ENCODE assay signal across 22 cellular contexts in genomic region chr17:40509626-40510327, GRCh38. TPM values are rescaled to one million over a fixed set of nuclear protein-coding genes. Genes with fewer than 3 reads are reported as not detected.
DNase-seq lines count a peak whose midpoint lies in the region; ATAC-seq, FAIRE-seq and TF ChIP-seq lines count a peak whose summit lies in the region.
"Had no signal": no experiment of that assay in that cellular context is flagged by ENCODE, and none has a peak within 500 bp of the region (broad histone marks: within the 10 kb centered on the region; RNA-seq: fewer than 3 reads in every experiment).

No MANE protein-coding gene starts in this region.

- H3K4me3 ChIP-seq in DND-41 (ENCODE audit: low read depth in 1 of 2, low read length in 2 of 2): no peak overlapping the region
- H3K4me3 ChIP-seq in NT2/D1 (ENCODE audit: insufficient read length, low read depth): no peak overlapping the region
- H3K4me3 ChIP-seq in H1 (ENCODE audit: extremely low read depth in 1 of 4, insufficient read depth in 2 of 4, low read depth in 3 of 4, low read length in 4 of 4): no peak overlapping the region
- H3K4me3 ChIP-seq in neuronal stem cell (ENCODE audit: low read length in 2 of 2): no peak overlapping the region
- H3K4me3 ChIP-seq: esophagus muscularis mucosa, testis had no signal

- H2BK5ac ChIP-seq in H1 (ENCODE audit: low read depth, low read length) (no peak overlapping the region; the same call in 1 of the 2 replicates), neuronal stem cell (ENCODE audit: low read length) (no peak overlapping the region)

- no peak for TF ChIP-seq EP300 in H1 (IDR thresholded peaks at IDR 0.05; ENCODE audit: borderline replicate concordance in 1 of 2, low read depth in 2 of 2, low read length in 2 of 2)

- CTCF ChIA-PET in H1 (lab: Charles Lee; ENCODE audit: partially characterized antibody): no interaction called here

- no peaks in the 10 kb centered on the region for H3K79me1 ChIP-seq in H1 (ENCODE audit: low read depth, low read length)
- H3K79me1 ChIP-seq in neuronal stem cell (ENCODE audit: low read depth, low read length): no peaks in the 10 kb centered on the region

- ATAC-seq in DND-41 (ENCODE audit: insufficient read depth, low read depth): no peak
- ATAC-seq: naive thymus-derived CD8-positive, alpha-beta T cell had no signal

- no peak overlapping the region for H3K14ac ChIP-seq in H1 (ENCODE audit: insufficient read length)
- no peak overlapping the region for H3K14ac ChIP-seq in neuronal stem cell (ENCODE audit: low read length)

- H2BK15ac ChIP-seq in H1 (ENCODE audit: low read length) (peak overlapping the region; percentile 92; the same call in 1 of the 2 replicates), neuronal stem cell (ENCODE audit: low read length) (no peak overlapping the region)

- H2BK120ac ChIP-seq in H1 (replicated peaks; ENCODE audit: low read depth, low read length): no peak overlapping the region
- no peak overlapping the region for H2BK120ac ChIP-seq in neuronal stem cell (ENCODE audit: low read depth, low read length)

- H3K9me3 ChIP-seq in DND-41 (ENCODE audit: insufficient read depth, low read length, severe bottlenecking) (no peaks in the 10 kb centered on the region), NT2/D1 (ENCODE audit: insufficient read depth, low read length) (no peaks in the 10 kb centered on the region), H1 (ENCODE audit: insufficient read depth in 2 of 2, low read depth in 1 of 2, low read length in 1 of 2) (no peaks in the 10 kb centered on the region), neuronal stem cell (replicated peaks in 1 of 2; ENCODE audit: control insufficient read depth in 2 of 2, insufficient read depth in 1 of 2, low read depth in 1 of 2, low read length in 2 of 2) (no peaks in the 10 kb centered on the region)
- H3K9me3 ChIP-seq: esophagus muscularis mucosa, testis had no signal

- H3K79me2 ChIP-seq in DND-41 (ENCODE audit: insufficient read depth, low read length) (no peaks in the 10 kb centered on the region), H1 (ENCODE audit: control insufficient read depth in 1 of 2, insufficient read depth in 2 of 2, low read length in 2 of 2) (no peaks in the 10 kb centered on the region)
- H3K79me2 ChIP-seq: parathyroid adenoma had no signal

- FAIRE-seq in H1 (lab: Jason Lieb, UNC) (no peak), GM19239 (lab: Jason Lieb, UNC) (no peak)
- FAIRE-seq: small intestine had no signal

- H3K4ac ChIP-seq in H1 (replicated peaks; ENCODE audit: insufficient read length, low read depth, low read length) (no peak overlapping the region), neuronal stem cell (ENCODE audit: low read length) (no peak overlapping the region)

- H4K5ac ChIP-seq in H1 (ENCODE audit: insufficient read length, low read depth, low read length): peak overlapping the region; percentile 24

- DNase-seq in DND-41 (no peak), NT2/D1 (ENCODE audit: low read depth, low spot score) (no peak), H1 (ENCODE audit: low read depth in 1 of 2, low spot score in 2 of 2) (no peak), neuronal stem cell (ENCODE audit: low spot score) (no peak), SK-N-DZ (ENCODE audit: low spot score) (no peak), GM19239 (ENCODE audit: insufficient read length, low spot score) (no peak), DMS114 treated with DMSO at 0.1 percent for 48 hours (lab: John Stamatoyannopoulos, UW; ENCODE audit: unreplicated experiment) (no peak), NCI-H774 (lab: John Stamatoyannopoulos, UW) (no peak)
- DNase-seq: dermis blood vessel endothelial cell; head of caudate nucleus; immature natural killer cell; naive thymus-derived CD8-positive, alpha-beta T cell; NCI-H187; SHP77 treated with DMSO at 0.1 percent for 48 hours; small intestine; stimulated activated CD8-positive, alpha-beta memory T cell treated with anti-CD3 and anti-CD28 coated beads, Interleukin-4, amount 100 ng/mL, for 48 hours; testis had no signal

- H3K4me2 ChIP-seq in DND-41 (ENCODE audit: insufficient read depth, low read length) (no peak overlapping the region), H1 (ENCODE audit: insufficient read depth in 1 of 2, low read depth in 2 of 2, low read length in 2 of 2) (peak overlapping the region in 1 of 2 experiments; percentile 48; a peak in 1 of 4 replicates), neuronal stem cell (ENCODE audit: insufficient read depth, low read length, poor library complexity, severe bottlenecking) (no peak overlapping the region)

- H3K27me3 ChIP-seq in DND-41 (ENCODE audit: insufficient read depth, low read length, poor library complexity) (no peaks in the 10 kb centered on the region), NT2/D1 (ENCODE audit: insufficient read depth, insufficient read length) (no peaks in the 10 kb centered on the region), H1 (replicated peaks in 1 of 4; ENCODE audit: control insufficient read depth in 3 of 4, extremely low read depth in 1 of 4, insufficient read depth in 3 of 4, low read length in 3 of 4) (no peaks in the 10 kb centered on the region), neuronal stem cell (ENCODE audit: control insufficient read depth in 3 of 3, insufficient read depth in 3 of 3, low read depth in 1 of 3, low read length in 3 of 3) (peaks cover 0 to 22% (median 0%) of the 10 kb centered on the region in 3 experiments)
- H3K27me3 ChIP-seq: brain microvascular endothelial cell, esophagus muscularis mucosa, testis had no signal

- H3K23ac ChIP-seq in H1 (ENCODE audit: insufficient read length): no peak overlapping the region
- peak overlapping the region; percentile 61 for H3K23ac ChIP-seq in neuronal stem cell (ENCODE audit: low read depth, low read length, poor library complexity)

- no peak overlapping the region for H3K9ac ChIP-seq in DND-41 (ENCODE audit: low read depth, low read length)
- H3K9ac ChIP-seq in NT2/D1 (ENCODE audit: insufficient read length, low read depth): peak overlapping the region; percentile 21
- H3K9ac ChIP-seq in H1 (replicated peaks in 1 of 4; ENCODE audit: extremely low read depth in 1 of 4, low read depth in 3 of 4, low read length in 3 of 4): no peak overlapping the region
- peak overlapping the region; percentile 44 for H3K9ac ChIP-seq in neuronal stem cell (ENCODE audit: low read depth, low read length, poor library complexity)
- H3K9ac ChIP-seq: parathyroid adenoma had no signal

- TF ChIP-seq POLR2A in H1 (IDR thresholded peaks at IDR 0.05; ENCODE audit: control extremely low read depth in 1 of 2, low read depth in 2 of 2, low read length in 2 of 2): no peak

- H2BK12ac ChIP-seq in H1 (ENCODE audit: low read depth, low read length): peak overlapping the region; percentile 93; the same call in 1 of the 2 replicates
- peak overlapping the region; percentile 64 for H2BK12ac ChIP-seq in neuronal stem cell (ENCODE audit: low read length)

- H4K91ac ChIP-seq in H1 (replicated peaks; ENCODE audit: insufficient read length, low read length) (peak overlapping the region; percentile 71), neuronal stem cell (ENCODE audit: low read depth, low read length, poor library complexity) (no peak overlapping the region)

- TF ChIP-seq CTCF in DND-41 (IDR thresholded peaks at IDR 0.05; ENCODE audit: borderline replicate concordance, extremely low read depth, low read length, poor library complexity, severe bottlenecking): no peak
- TF ChIP-seq CTCF in H1 (IDR thresholded peaks at IDR 0.05; ENCODE audit: control extremely low read depth in 1 of 3, insufficient read depth in 1 of 3, low read depth in 1 of 3, low read length in 3 of 3): no peak

- H2AFZ ChIP-seq in DND-41 (ENCODE audit: low read depth, low read length) (no peak overlapping the region), H1 (ENCODE audit: low read length) (no peak overlapping the region), neuronal stem cell (ENCODE audit: low read length) (no peak overlapping the region)
- H2AFZ ChIP-seq: parathyroid adenoma had no signal

- H3K27ac ChIP-seq in DND-41 (ENCODE audit: low read length) (0 out of 2 replicates have a peak overlapping the region, but pooled peaks have one; percentile 4), H1 (ENCODE audit: low read depth, low read length) (no peak overlapping the region), neuronal stem cell (replicated peaks; ENCODE audit: low read length) (no peak overlapping the region)
- H3K27ac ChIP-seq: brain microvascular endothelial cell, esophagus muscularis mucosa, parathyroid adenoma, testis, VCaP had no signal

- H3K23me2 ChIP-seq in H1 (ENCODE audit: low read depth, low read length): no peaks in the 10 kb centered on the region; the same call in 1 of the 2 replicates

- H4K8ac ChIP-seq in H1 (ENCODE audit: extremely low read depth, insufficient read depth, low read length): no peak overlapping the region; the same call in 1 of the 2 replicates
- H4K8ac ChIP-seq in neuronal stem cell (ENCODE audit: low read depth, low read length): no peak overlapping the region

- peaks cover 5% of the 10 kb centered on the region for H3K4me1 ChIP-seq in DND-41 (ENCODE audit: insufficient read depth, low read length)
- H3K4me1 ChIP-seq in NT2/D1 (ENCODE audit: insufficient read depth, insufficient read length): peaks cover 26% of the 10 kb centered on the region
- peaks cover 3 to 11% (median 5%) of the 10 kb centered on the region in 4 experiments; a peak in 5 of 7 replicates for H3K4me1 ChIP-seq in H1 (replicated peaks in 1 of 4; ENCODE audit: control insufficient read depth in 3 of 4, insufficient read depth in 4 of 4, low read length in 3 of 4)
- peaks cover 2 to 7% of the 10 kb centered on the region in 2 donors for H3K4me1 ChIP-seq in neuronal stem cell (ENCODE audit: control insufficient read depth in 2 of 2, insufficient read depth in 1 of 2, low read depth in 1 of 2, low read length in 2 of 2)
- H3K4me1 ChIP-seq: parathyroid adenoma, testis had no signal

- no peak for TF ChIP-seq RAD21 in H1 (IDR thresholded peaks at IDR 0.05 in 1 of 2, conservative IDR thresholded peaks at IDR 0.05 in 1 of 2; ENCODE audit: low read depth in 2 of 2, low read length in 2 of 2)

- H3K18ac ChIP-seq in H1 (ENCODE audit: extremely low read depth, low read length): peak overlapping the region; percentile 90
- H3K18ac ChIP-seq in neuronal stem cell (ENCODE audit: low read length): peak overlapping the region; percentile 91

- WGBS in H1 (ENCODE audit: extremely low coverage in 1 of 2, insufficient coverage in 1 of 2, insufficient read length in 1 of 2, insufficient replicate concordance in 2 of 2, low coverage in 1 of 2, low lambda C conversion rate in 2 of 2, missing lambda C conversion rate in 1 of 2), 2 experiments: 84% methylated on average over 10 of the region's 10 CpGs; no CpG with 5 or more reads in 1 of the 2 experiments
- WGBS in neuronal stem cell (ENCODE audit: extremely low coverage in 2 of 2, insufficient read length in 2 of 2, insufficient replicate concordance in 1 of 2), 2 donors: no CpG with 5 or more reads among the region's 10 CpGs

- peak overlapping the region; percentile 51; the same call in 1 of the 2 replicates for H2BK20ac ChIP-seq in H1 (ENCODE audit: low read length)

- POLR2A ChIA-PET in H1 (lab: Charles Lee; ENCODE audit: partially characterized antibody): interaction anchor here (1.2 to 1.4 kb wide), 2 partner anchors 19 to 25 kb away, joined by 3 to 4 read pairs; no protein-coding TSS in a partner anchor

- H2AK5ac ChIP-seq in H1 (ENCODE audit: low read depth, low read length) (no peak overlapping the region), neuronal stem cell (ENCODE audit: low read depth, low read length) (peak overlapping the region; percentile 77)

- H3K36me3 ChIP-seq in DND-41 (ENCODE audit: insufficient read depth, low read length) (no peaks in the 10 kb centered on the region), NT2/D1 (ENCODE audit: insufficient read depth, insufficient read length, low read length) (no peaks in the 10 kb centered on the region), H1 (ENCODE audit: control insufficient read depth in 2 of 4, insufficient read depth in 4 of 4, low read length in 3 of 4) (no peaks in the 10 kb centered on the region), neuronal stem cell (replicated peaks in 1 of 2; ENCODE audit: control insufficient read depth in 2 of 2, insufficient read depth in 2 of 2, low read length in 2 of 2) (no peaks in the 10 kb centered on the region)
- H3K36me3 ChIP-seq: brain microvascular endothelial cell, esophagus muscularis mucosa had no signal

- H3K56ac ChIP-seq in H1 (replicated peaks; ENCODE audit: insufficient read length, low read depth, low read length): no peak overlapping the region

- H4K20me1 ChIP-seq in DND-41 (ENCODE audit: insufficient read depth, low read length): no peaks in the 10 kb centered on the region
- no peaks in the 10 kb centered on the region for H4K20me1 ChIP-seq in H1 (replicated peaks in 1 of 2; ENCODE audit: control insufficient read depth in 1 of 2, insufficient read depth in 2 of 2, low read length in 2 of 2)

RNA-seq across cellular contexts. Expression of gene TNS4, which starts 8.4 kb away (rescaled TPM):
- total RNA-seq in H1 (2021; fragmentation: NEBNext Ultra II Directional; extraction: Animal tissue kit (Norgen Biotek cat#: 25700)): 0.20 and 0.80 TPM in 2 replicates
- 0.21 and 0.39 TPM in 2 replicates for polyA plus RNA-seq in H1 (2011; rRNA removed)
- polyA plus RNA-seq in H1 (2011; cell fraction: cytosol; rRNA removed): 0.49 TPM
- polyA plus RNA-seq in H1 (2011; cell fraction: nucleus; rRNA removed): 0.54 TPM
- 0.21 to 0.76 TPM (median 0.30 TPM) in 4 replicates for polyA plus RNA-seq in H1 (2012, experiment 1 of 2)
- 0.10 TPM for polyA plus RNA-seq in H1 (2012, experiment 2 of 2)
- 0.39 TPM for polyA plus RNA-seq in H1 (2013, experiment 1 of 2)
- polyA plus RNA-seq in H1 (2013, experiment 2 of 2): 0.63 TPM
- polyA minus RNA-seq in H1 (2011; rRNA and poly(A)+ RNA removed): 0.60 and 0.66 TPM in 2 replicates
- not detected for polyA minus RNA-seq in H1 (2011; cell fraction: cytosol; rRNA and poly(A)+ RNA removed)
- polyA minus RNA-seq in H1 (2011; cell fraction: nucleus; rRNA and poly(A)+ RNA removed): 0.90 TPM
- not detected for polyA plus RNA-seq in neuronal stem cell (2013, experiment 1 of 2)
- not detected for polyA plus RNA-seq in neuronal stem cell (2013, experiment 2 of 2)
- polyA plus RNA-seq in SK-N-DZ (2014; cell fraction: cytosol; rRNA removed): 0.09 TPM in 1 of 2 replicates, not detected in the other
- polyA plus RNA-seq in SK-N-DZ (2014; cell fraction: nucleus; rRNA removed): not detected in 2 replicates
- total RNA-seq: dermis blood vessel endothelial cell; esophagus muscularis mucosa; M059J; naive thymus-derived CD8-positive, alpha-beta T cell had no signal
- polyA plus RNA-seq: naive thymus-derived CD8-positive, alpha-beta T cell had no signal

RNA-seq across cellular contexts. Expression of gene CCR7, which starts 55.5 kb away (rescaled TPM):
- 0.17 TPM in 1 of 2 replicates, not detected in the other for total RNA-seq in H1 (2021; fragmentation: NEBNext Ultra II Directional; extraction: Animal tissue kit (Norgen Biotek cat#: 25700))
- 0.12 and 0.28 TPM in 2 replicates for polyA plus RNA-seq in H1 (2011; rRNA removed)
- polyA plus RNA-seq in H1 (2011; cell fraction: cytosol; rRNA removed): 0.16 TPM
- polyA plus RNA-seq in H1 (2011; cell fraction: nucleus; rRNA removed): 0.27 TPM
- polyA plus RNA-seq in H1 (2012, experiment 1 of 2): 0.11 to 0.33 TPM in 2 of 4 replicates, not detected in the others
- 0.14 TPM for polyA plus RNA-seq in H1 (2012, experiment 2 of 2)
- 0.30 TPM for polyA plus RNA-seq in H1 (2013, experiment 1 of 2)
- polyA plus RNA-seq in H1 (2013, experiment 2 of 2): 0.24 TPM
- polyA minus RNA-seq in H1 (2011; rRNA and poly(A)+ RNA removed): not detected in 2 replicates
- polyA minus RNA-seq in H1 (2011; cell fraction: cytosol; rRNA and poly(A)+ RNA removed): not detected
- not detected for polyA minus RNA-seq in H1 (2011; cell fraction: nucleus; rRNA and poly(A)+ RNA removed)
- polyA plus RNA-seq in neuronal stem cell (2013, experiment 1 of 2): 0.10 TPM
- 0.06 TPM for polyA plus RNA-seq in neuronal stem cell (2013, experiment 2 of 2)
- 0.07 TPM in 1 of 2 replicates, not detected in the other for polyA plus RNA-seq in SK-N-DZ (2014; cell fraction: cytosol; rRNA removed)
- not detected in 2 replicates for polyA plus RNA-seq in SK-N-DZ (2014; cell fraction: nucleus; rRNA removed)
- total RNA-seq: M059J had no signal

Comparison
In these comparisons a context has a peak if more than half of its experiments do, and no peak if none do; other contexts are left out.
1. H3K9ac ChIP-seq: peak in NT2/D1 (single experiment) and neuronal stem cell (single experiment); none in DND-41 (single experiment) and H1 (0 of 4).